In genomic region chr2:112433480-112433879, GRCh38 we compare ENCODE assay signal across 8 cellular contexts. TPM values are rescaled to one million over a fixed set of nuclear protein-coding genes. Genes with fewer than 3 reads are reported as not detected.
DNase-seq lines count a peak whose midpoint lies in the region; ATAC-seq and TF ChIP-seq lines count a peak whose summit lies in the region.
"Not testable (repeated sequence)": the region's sequence is repeated elsewhere in the genome, so short reads cannot be mapped to it uniquely, and the experiment has no call there.

TSS of gene RGPD8 (minus strand) at chr2:112433645. CDS start at chr2:112433453, 192 bp downstream.

- not testable (repeated sequence) for H3K27ac ChIP-seq in ACC112 (ENCODE audit: low read depth, low read length)

- peak within 1 kb of the TSS; percentile 32 for H2AFZ ChIP-seq in ACC112 (ENCODE audit: low read length, unreplicated experiment)

- H3K36me3 Mint-ChIP-seq in memory B cell: not testable (repeated sequence)

- TF ChIP-seq POLR2A in erythroblast (IDR thresholded peaks at IDR 0.05; ENCODE audit: low read length): peak; percentile 27

- ATAC-seq in GM18873 (IDR thresholded peaks at IDR 0.05; ENCODE audit: low FRiP score, unreplicated experiment): peak; percentile 95
- peak; percentile 96 for ATAC-seq in HG02973 (IDR thresholded peaks at IDR 0.05; ENCODE audit: unreplicated experiment)
- ATAC-seq in memory B cell (ENCODE audit: low read depth): peak; percentile 98

- H3K27me3 Mint-ChIP-seq in memory B cell: not testable (repeated sequence)

- not testable (repeated sequence) for H3K4me1 Mint-ChIP-seq in memory B cell

- H3K27me3 ChIP-seq in ACC112 (ENCODE audit: insufficient read depth, low read length): not testable (repeated sequence)

- H3K27ac Mint-ChIP-seq in memory B cell: peak within 1 kb of the TSS; percentile 61

- H3K36me3 ChIP-seq in ACC112 (ENCODE audit: insufficient read depth, low read length): not testable (repeated sequence)

- not testable (repeated sequence) for H3K9me3 Mint-ChIP-seq in memory B cell

- H3K4me3 Mint-ChIP-seq in memory B cell: peak within 1 kb of the TSS; percentile 80

- peak; percentile 90 for DNase-seq in activated T-helper 1 cell treated with Interleukin-2 at 50 U/mL for 16 hours (ENCODE audit: low read depth)
- not testable (repeated sequence) for DNase-seq in erythroblast (lab: John Stamatoyannopoulos, UW)
- DNase-seq in memory B cell (ENCODE audit: low spot score in 2 of 2): peak; percentile 73 to 85
- DNase-seq in stimulated activated CD4-positive, alpha-beta T cell treated with anti-CD3 and anti-CD28 coated beads, Interleukin-1b, Interleukin-23, amount 100 ng/mL, for 48 hours: peak; percentile 87

- H3K4me1 ChIP-seq in ACC112 (ENCODE audit: control insufficient read depth, insufficient read depth, low read length, unreplicated experiment): not testable (repeated sequence)

- H3K4me3 ChIP-seq in ACC112 (ENCODE audit: low read depth, low read length): peak within 1 kb of the TSS; percentile 76

- H3K79me2 ChIP-seq in ACC112 (ENCODE audit: control insufficient read depth, insufficient read depth, low read length, unreplicated experiment): not testable (repeated sequence)

TF ChIP-seq in PFSK-1, 5 proteins besides CTCF, POLR2A, EP300 and RAD21:
- TF ChIP-seq POLR2AphosphoS5 (IDR thresholded peaks at IDR 0.05; ENCODE audit: low read depth, low read length): peak; percentile 24; the same call in 1 of the 2 replicates

RNA-seq across cellular contexts. Expression of gene RGPD8, which starts in this region (rescaled TPM):
- polyA plus RNA-seq in PFSK-1 (2012; ENCODE audit: insufficient read length, low read depth): 3.6 TPM
